22 cellular contexts compared by ENCODE assay signal in the genomic region with DNA sequence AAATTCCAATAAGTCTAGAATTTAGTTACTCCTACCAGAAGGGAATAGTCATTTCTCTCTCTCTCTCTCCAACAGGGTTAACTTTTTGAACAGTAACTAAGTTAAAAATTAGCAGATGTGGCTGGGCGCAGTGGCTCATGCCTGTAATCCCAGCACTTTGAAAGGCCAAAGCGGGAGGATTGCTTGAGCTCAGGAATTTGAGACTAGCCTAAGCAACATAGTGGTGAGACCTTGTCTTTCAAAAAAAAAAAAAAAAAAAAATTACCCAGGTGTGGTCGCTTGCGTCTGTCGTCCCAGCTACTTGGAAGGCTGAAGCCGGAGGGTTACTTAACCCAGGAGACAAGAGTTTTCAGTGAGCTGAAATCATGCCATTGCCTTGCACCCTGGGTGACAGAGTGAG.
"Had no signal": no experiment of that assay in that cellular context is flagged by ENCODE, and none has a peak within 500 bp of the region (broad histone marks: within the 10 kb centered on the region; RNA-seq: fewer than 3 reads in every experiment).

No MANE protein-coding gene starts in this region.

- H3K27ac Mint-ChIP-seq: endodermal cell; memory B cell; naive thymus-derived CD4-positive, alpha-beta T cell; stimulated activated naive B cell treated with anti-CD40 and anti-IgM and Interleukin-4, amounts not matched to agents 10 μg/mL and 1 μg/mL and 100 μg/mL, for 72 hours; stimulated activated naive CD8-positive, alpha-beta T cell treated with anti-CD3 and anti-CD28 coated beads, Interleukin-15, amount 100 ng/mL, for 72 hours had no signal

- DNase-seq: caudate nucleus; effector CD4-positive, alpha-beta T cell; endodermal cell; gastrocnemius medialis; glutamatergic neuron; left ventricle myocardium inferior; lower lobe of right lung; naive thymus-derived CD4-positive, alpha-beta T cell; posterior cingulate gyrus; sigmoid colon; stimulated activated CD4-positive, alpha-beta T cell treated with anti-CD3 and anti-CD28 coated beads, Interleukin-2, amount 100 ng/mL, for 24 hours; stimulated activated CD4-positive, alpha-beta T cell treated with anti-CD3 and anti-CD28 coated beads, Interleukin-4, amount 100 ng/mL, for 4 hours; stimulated activated naive B cell treated with anti-CD40 and anti-IgM and Interleukin-4, amounts not matched to agents 10 μg/mL and 1 μg/mL and 100 μg/mL, for 72 hours; stimulated activated naive CD8-positive, alpha-beta T cell treated with anti-CD3 and anti-CD28 coated beads, Interleukin-15, amount 100 ng/mL, for 72 hours; testis; upper lobe of right lung had no signal

- H3K27me3 ChIP-seq: gastrocnemius medialis, right atrium auricular region, sigmoid colon, testis, tibial nerve, upper lobe of right lung had no signal

- ATAC-seq: gastrocnemius medialis; lower lobe of right lung; naive thymus-derived CD4-positive, alpha-beta T cell; stimulated activated naive B cell treated with anti-CD40 and anti-IgM and Interleukin-4, amounts not matched to agents 10 μg/mL and 1 μg/mL and 100 μg/mL, for 72 hours; stimulated activated naive CD8-positive, alpha-beta T cell treated with anti-CD3 and anti-CD28 coated beads, Interleukin-15, amount 100 ng/mL, for 72 hours; upper lobe of right lung had no signal

- H3K27me3 Mint-ChIP-seq: memory B cell; naive thymus-derived CD4-positive, alpha-beta T cell; stimulated activated naive B cell treated with anti-CD40 and anti-IgM and Interleukin-4, amounts not matched to agents 10 μg/mL and 1 μg/mL and 100 μg/mL, for 72 hours; stimulated activated naive CD8-positive, alpha-beta T cell treated with anti-CD3 and anti-CD28 coated beads, Interleukin-15, amount 100 ng/mL, for 72 hours had no signal

- H3K4me1 ChIP-seq: gastrocnemius medialis, left ventricle myocardium inferior, lower lobe of right lung, right atrium auricular region, sigmoid colon, testis, tibial nerve, upper lobe of right lung had no signal

- H3K9me3 Mint-ChIP-seq: endodermal cell; memory B cell; stimulated activated naive B cell treated with anti-CD40 and anti-IgM and Interleukin-4, amounts not matched to agents 10 μg/mL and 1 μg/mL and 100 μg/mL, for 72 hours; stimulated activated naive CD8-positive, alpha-beta T cell treated with anti-CD3 and anti-CD28 coated beads, Interleukin-15, amount 100 ng/mL, for 72 hours had no signal

- H3K4me1 Mint-ChIP-seq: endodermal cell; memory B cell; naive thymus-derived CD4-positive, alpha-beta T cell; stimulated activated naive B cell treated with anti-CD40 and anti-IgM and Interleukin-4, amounts not matched to agents 10 μg/mL and 1 μg/mL and 100 μg/mL, for 72 hours; stimulated activated naive CD8-positive, alpha-beta T cell treated with anti-CD3 and anti-CD28 coated beads, Interleukin-15, amount 100 ng/mL, for 72 hours had no signal

- H3K9me3 ChIP-seq: gastrocnemius medialis, left ventricle myocardium inferior, lower lobe of right lung, right atrium auricular region, sigmoid colon, testis, tibial nerve, upper lobe of right lung had no signal

- H3K4me3 Mint-ChIP-seq: endodermal cell; memory B cell; naive thymus-derived CD4-positive, alpha-beta T cell; stimulated activated naive B cell treated with anti-CD40 and anti-IgM and Interleukin-4, amounts not matched to agents 10 μg/mL and 1 μg/mL and 100 μg/mL, for 72 hours; stimulated activated naive CD8-positive, alpha-beta T cell treated with anti-CD3 and anti-CD28 coated beads, Interleukin-15, amount 100 ng/mL, for 72 hours had no signal

- H3K4me3 ChIP-seq: coronary artery, gastrocnemius medialis, left ventricle myocardium inferior, lower lobe of right lung, right atrium auricular region, sigmoid colon, skin epidermis, testis, tibial nerve, upper lobe of right lung had no signal

- H3K36me3 ChIP-seq: gastrocnemius medialis, left ventricle myocardium inferior, lower lobe of right lung, right atrium auricular region, sigmoid colon, tibial nerve, upper lobe of right lung had no signal

- FAIRE-seq: endothelial cell of umbilical vein had no signal

- H3K27ac ChIP-seq: coronary artery, gastrocnemius medialis, left ventricle myocardium inferior, lower lobe of right lung, right atrium auricular region, sigmoid colon, skin epidermis, testis, tibial nerve, upper lobe of right lung had no signal

- H3K36me3 Mint-ChIP-seq: memory B cell; naive thymus-derived CD4-positive, alpha-beta T cell; stimulated activated naive B cell treated with anti-CD40 and anti-IgM and Interleukin-4, amounts not matched to agents 10 μg/mL and 1 μg/mL and 100 μg/mL, for 72 hours had no signal
